In genomic region chr16:55780095-55780407, GRCh38 we compare ENCODE assay signal across 4 cellular contexts. TPM values are rescaled to one million over a fixed set of nuclear protein-coding genes. Genes with fewer than 3 reads are reported as not detected.
"Had no signal": no experiment of that assay in that cellular context is flagged by ENCODE, and none has a peak within 500 bp of the region (broad histone marks: within the 10 kb centered on the region; RNA-seq: fewer than 3 reads in every experiment).

No MANE protein-coding gene starts in this region.

RNA-seq across cellular contexts. Expression of gene CES1, which starts 52.8 kb away (rescaled TPM):
- total RNA-seq: GM23248, H7, HT-29, IMR-90 had no signal
